28 cellular contexts compared by ENCODE assay signal in genomic region chr4:126404549-126404948, GRCh38.
DNase-seq lines count a peak whose midpoint lies in the region; ATAC-seq and TF ChIP-seq lines count a peak whose summit lies in the region.
"Had no signal": no experiment of that assay in that cellular context is flagged by ENCODE, and none has a peak within 500 bp of the region (broad histone marks: within the 10 kb centered on the region; RNA-seq: fewer than 3 reads in every experiment).

No MANE protein-coding gene starts in this region.

- H3K9ac ChIP-seq in IMR-90 (ENCODE audit: low read depth, low read length) = no peak overlapping the region

- no peak overlapping the region for H3K4me3 ChIP-seq in IMR-90 (ENCODE audit: insufficient read depth, low read depth, low read length)
- H3K4me3 ChIP-seq: thoracic aorta, vagina had no signal

- H3K23ac ChIP-seq in IMR-90 (ENCODE audit: low read depth, low read length) = peak overlapping the region; percentile 46; the same call in 1 of the 2 replicates

- peak overlapping the region; percentile 82 for H2AFZ ChIP-seq in IMR-90 (replicated peaks; ENCODE audit: low read length, poor library complexity)

- H3K4ac ChIP-seq in IMR-90 (ENCODE audit: low read depth, low read length) = peak overlapping the region; percentile 17

- H3K56ac ChIP-seq in IMR-90 (ENCODE audit: extremely low read depth, insufficient read depth, low read length) = no peak overlapping the region

- H3K36me3 Mint-ChIP-seq in chondrocyte (ENCODE audit: low read depth) = peaks cover 6% of the 10 kb centered on the region
- peaks cover 0 to 4% of the 10 kb centered on the region in 2 donors for H3K36me3 Mint-ChIP-seq in activated naive CD4-positive, alpha-beta T cell treated with anti-CD3 and anti-CD28 coated beads, Interleukin-2, amount 50 U/mL, for 72 hours
- H3K36me3 Mint-ChIP-seq: CD4-positive, alpha-beta memory T cell; naive thymus-derived CD4-positive, alpha-beta T cell had no signal

- WGBS in IMR-90 (ENCODE audit: extremely low coverage in 2 of 2, insufficient read length in 1 of 2), 2 experiments = 100% methylated on average over 1 of the region's 1 CpG; no CpG with 5 or more reads in 1 of the 2 experiments

- H4K91ac ChIP-seq in IMR-90 (ENCODE audit: insufficient read depth, low read depth, low read length) = peak overlapping the region; percentile 50

- peak overlapping the region; percentile 19; the same call in 1 of the 3 replicates for H2BK15ac ChIP-seq in IMR-90 (ENCODE audit: low read depth, low read length)

- CTCF ChIA-PET in IMR-90 (lab: Yijun Ruan, JAX) = no interaction called here

- ATAC-seq in IMR-90 (ENCODE audit: low read depth) (peak; percentile 60), foreskin keratinocyte (peak; percentile 43), GM21576 (IDR thresholded peaks at IDR 0.05; ENCODE audit: unreplicated experiment) (no peak), HG02852 (IDR thresholded peaks at IDR 0.05; ENCODE audit: unreplicated experiment) (no peak)
- ATAC-seq in activated naive CD4-positive, alpha-beta T cell treated with anti-CD3 and anti-CD28 coated beads, Interleukin-2, amount 50 U/mL, for 72 hours = no peak
- ATAC-seq: activated naive CD8-positive, alpha-beta T cell treated with anti-CD3 and anti-CD28 coated beads, Interleukin-2, amount 50 U/mL, for 24 hours; left ventricle myocardium superior; SK-N-SH treated with all-trans-retinoic acid at 6 μM for 48 hours had no signal

- H3K27ac ChIP-seq in IMR-90 (ENCODE audit: insufficient read depth, low read length) (peak overlapping the region; percentile 37; the same call in 1 of the 2 replicates), foreskin keratinocyte (no peak overlapping the region)
- H3K27ac ChIP-seq: thoracic aorta, vagina, VCaP had no signal

- peak overlapping the region; percentile 85 for H3K14ac ChIP-seq in IMR-90 (replicated peaks; ENCODE audit: low read depth, low read length)

- no peak overlapping the region for H2AK9ac ChIP-seq in IMR-90 (replicated peaks; ENCODE audit: low read depth, low read length, poor library complexity)

- H3K9me3 ChIP-seq in IMR-90 (ENCODE audit: control insufficient read depth, insufficient read depth, low read length) = no peaks in the 10 kb centered on the region
- H3K9me3 ChIP-seq: vagina had no signal

- H4K20me1 ChIP-seq in IMR-90 (ENCODE audit: insufficient read depth, low read length) = no peaks in the 10 kb centered on the region

- H2BK20ac ChIP-seq in IMR-90 (ENCODE audit: low read depth, low read length) = peak overlapping the region; percentile 27

- H3K4me1 ChIP-seq in IMR-90 (ENCODE audit: control insufficient read depth, insufficient read depth, low read length) = peaks cover 4% of the 10 kb centered on the region; the same call in 1 of the 2 replicates
- no peaks in the 10 kb centered on the region for H3K4me1 ChIP-seq in foreskin keratinocyte
- H3K4me1 ChIP-seq: vagina had no signal

- peak overlapping the region; percentile 82 for H3K18ac ChIP-seq in IMR-90 (ENCODE audit: low read depth, low read length)

- H3K4me1 Mint-ChIP-seq in chondrocyte (ENCODE audit: low read depth) = no peaks in the 10 kb centered on the region
- H3K4me1 Mint-ChIP-seq: activated CD4-positive, alpha-beta T cell treated with anti-CD3 and anti-CD28 coated beads, Interleukin-2, amount 10 ng/mL, durations not matched to agents 24 days and 14 days; activated naive CD8-positive, alpha-beta T cell treated with anti-CD3 and anti-CD28 coated beads, Interleukin-2, amount 50 U/mL, for 24 hours; CD4-positive, alpha-beta memory T cell; H9; naive thymus-derived CD4-positive, alpha-beta T cell had no signal

- no TSS peak for BruUV-seq in IMR-90 (replicated peaks; lab: Mats Ljungman, UMichigan)

- in situ Hi-C loops in IMR-90 (cut with MboI; ENCODE audit: low sequenced_read_pairs) = loop anchor here (25.0 kb wide), 1 partner anchor 1092 kb away; the partner anchor contains the start of gene FAT4

- dilution Hi-C loops in IMR-90 (cut with HindIII; ENCODE audit: low sequenced_read_pairs, unreplicated experiment) = no loop called here

- peaks cover 4% of the 10 kb centered on the region; the same call in 1 of the 2 replicates for H3K9me1 ChIP-seq in IMR-90 (ENCODE audit: insufficient read depth, low read length)

- H3K36me3 ChIP-seq in IMR-90 (ENCODE audit: control insufficient read depth, insufficient read depth, low read length) = no peaks in the 10 kb centered on the region
- H3K36me3 ChIP-seq: thoracic aorta, vagina had no signal

- H3K27me3 Mint-ChIP-seq in chondrocyte (ENCODE audit: low read depth) = peaks cover 4% of the 10 kb centered on the region
- H3K27me3 Mint-ChIP-seq: activated CD4-positive, alpha-beta T cell treated with anti-CD3 and anti-CD28 coated beads, Interleukin-2, amount 10 ng/mL, durations not matched to agents 24 days and 14 days; activated naive CD8-positive, alpha-beta T cell treated with anti-CD3 and anti-CD28 coated beads, Interleukin-2, amount 50 U/mL, for 24 hours; brain; CD4-positive, alpha-beta memory T cell; naive thymus-derived CD4-positive, alpha-beta T cell; stimulated activated naive CD8-positive, alpha-beta T cell treated with anti-CD3 and anti-CD28 coated beads, Interleukin-15, Interleukin-2, amounts not matched to agents 100 ng/mL and 50 ng/mL, for 24 hours had no signal

- no peak for TF ChIP-seq RAD21 in IMR-90 (IDR thresholded peaks at IDR 0.05; ENCODE audit: low read length)

- peak; percentile 7 for DNase-seq in AG08395 (ENCODE audit: low spot score)
- DNase-seq in IMR-90 = peak; percentile 62
- peak; percentile 32 for DNase-seq in chondrocyte (ENCODE audit: low spot score)
- peak; percentile 78 to 89 for DNase-seq in foreskin keratinocyte
- DNase-seq in activated naive CD4-positive, alpha-beta T cell treated with anti-CD3 and anti-CD28 coated beads, Interleukin-2, amount 50 U/mL, for 72 hours (ENCODE audit: low spot score in 2 of 2) = no peak
- no peak for DNase-seq in occipital lobe (lab: John Stamatoyannopoulos, UW)
- DNase-seq: activated CD4-positive, alpha-beta T cell treated with anti-CD3 and anti-CD28 coated beads, Interleukin-2, amount 10 ng/mL, durations not matched to agents 24 days and 14 days; activated gamma-delta T cell treated with Interleukin-2 at 50 U/mL for 16 hours; activated naive CD8-positive, alpha-beta T cell treated with anti-CD3 and anti-CD28 coated beads, Interleukin-2, amount 50 U/mL, for 24 hours; activated T-cell treated with anti-CD3 and anti-CD28 coated beads, Interleukin-2, amount 50 U/mL, for 1 hour; AML-193; CD4-positive, alpha-beta memory T cell; KG1; left ventricle myocardium superior; midbrain; naive thymus-derived CD4-positive, alpha-beta T cell; NCI-H146; OCI-M1 had no signal

- peaks cover 8% of the 10 kb centered on the region for H3K9me3 Mint-ChIP-seq in chondrocyte (ENCODE audit: low read depth)
- H3K9me3 Mint-ChIP-seq in activated naive CD4-positive, alpha-beta T cell treated with anti-CD3 and anti-CD28 coated beads, Interleukin-2, amount 50 U/mL, for 72 hours = peaks cover 0 to 23% of the 10 kb centered on the region in 2 donors
- H3K9me3 Mint-ChIP-seq: activated CD4-positive, alpha-beta T cell treated with anti-CD3 and anti-CD28 coated beads, Interleukin-2, amount 10 ng/mL, durations not matched to agents 24 days and 14 days; activated naive CD8-positive, alpha-beta T cell treated with anti-CD3 and anti-CD28 coated beads, Interleukin-2, amount 50 U/mL, for 24 hours; H9; stimulated activated naive CD8-positive, alpha-beta T cell treated with anti-CD3 and anti-CD28 coated beads, Interleukin-15, Interleukin-2, amounts not matched to agents 100 ng/mL and 50 ng/mL, for 24 hours had no signal

- no peak for TF ChIP-seq POLR2A in IMR-90 (IDR thresholded peaks at IDR 0.05; ENCODE audit: low read depth, low read length)

- H4K8ac ChIP-seq in IMR-90 (ENCODE audit: low read depth in 2 of 2, low read length in 2 of 2) = peak overlapping the region; percentile 40 to 78; a peak in 3 of 4 replicates

- no peak overlapping the region for H3K27ac Mint-ChIP-seq in chondrocyte (ENCODE audit: unreplicated experiment)
- H3K27ac Mint-ChIP-seq in activated naive CD4-positive, alpha-beta T cell treated with anti-CD3 and anti-CD28 coated beads, Interleukin-2, amount 50 U/mL, for 72 hours = no peak overlapping the region
- H3K27ac Mint-ChIP-seq: activated CD4-positive, alpha-beta T cell treated with anti-CD3 and anti-CD28 coated beads, Interleukin-2, amount 10 ng/mL, durations not matched to agents 24 days and 14 days; activated naive CD8-positive, alpha-beta T cell treated with anti-CD3 and anti-CD28 coated beads, Interleukin-2, amount 50 U/mL, for 24 hours; CD4-positive, alpha-beta memory T cell; naive thymus-derived CD4-positive, alpha-beta T cell; stimulated activated naive CD8-positive, alpha-beta T cell treated with anti-CD3 and anti-CD28 coated beads, Interleukin-15, Interleukin-2, amounts not matched to agents 100 ng/mL and 50 ng/mL, for 24 hours; T-helper 2 cell treated with Interferon-gamma antibody and Interleukin-4, amounts not matched to agents 5 μg/mL and 100 μg/mL, for 36 hours had no signal

- H3K79me1 ChIP-seq in IMR-90 (ENCODE audit: low read depth in 1 of 2, low read length in 2 of 2) = no peaks in the 10 kb centered on the region

- H3K4me3 Mint-ChIP-seq in chondrocyte (ENCODE audit: unreplicated experiment) = no peak overlapping the region
- H3K4me3 Mint-ChIP-seq: activated CD4-positive, alpha-beta T cell treated with anti-CD3 and anti-CD28 coated beads, Interleukin-2, amount 10 ng/mL, durations not matched to agents 24 days and 14 days; activated naive CD8-positive, alpha-beta T cell treated with anti-CD3 and anti-CD28 coated beads, Interleukin-2, amount 50 U/mL, for 24 hours; brain; CD4-positive, alpha-beta memory T cell; H9; naive thymus-derived CD4-positive, alpha-beta T cell; stimulated activated naive CD8-positive, alpha-beta T cell treated with anti-CD3 and anti-CD28 coated beads, Interleukin-15, Interleukin-2, amounts not matched to agents 100 ng/mL and 50 ng/mL, for 24 hours; T-helper 2 cell treated with Interferon-gamma antibody and Interleukin-4, amounts not matched to agents 5 μg/mL and 100 μg/mL, for 36 hours had no signal

- TF ChIP-seq CTCF in IMR-90 (conservative IDR thresholded peaks at IDR 0.05; ENCODE audit: low read depth, low read length) (no peak), chondrocyte (IDR thresholded peaks at IDR 0.05) (no peak), foreskin keratinocyte (conservative IDR thresholded peaks at IDR 0.05) (no peak)

- H2BK120ac ChIP-seq in IMR-90 (ENCODE audit: low read depth, low read length) = peak overlapping the region; percentile 90

- H4K5ac ChIP-seq in IMR-90 (ENCODE audit: low read depth, low read length) = peak overlapping the region; percentile 81

- POLR2A ChIA-PET in IMR-90 (lab: Charles Lee; ENCODE audit: unreplicated experiment) = no interaction called here

- peak overlapping the region; percentile 79 for H2BK5ac ChIP-seq in IMR-90 (ENCODE audit: low read depth, low read length, poor library complexity, severe bottlenecking)

- H2AK5ac ChIP-seq in IMR-90 (ENCODE audit: low read depth, low read length) = peak overlapping the region; percentile 78; the same call in 1 of the 2 replicates

- intact Hi-C loops in IMR-90 (cut with micrococcal nuclease) = no loop called here

- H3K4me2 ChIP-seq in IMR-90 (ENCODE audit: low read depth, low read length) = no peak overlapping the region

- H3K27me3 ChIP-seq in IMR-90 (ENCODE audit: control insufficient read depth, insufficient read depth, low read length) (no peaks in the 10 kb centered on the region), foreskin keratinocyte (no peaks in the 10 kb centered on the region)
- H3K27me3 ChIP-seq: vagina had no signal

Comparison
In these comparisons a context has a peak if more than half of its experiments do, and no peak if none do; other contexts are left out.
1. DNase-seq: peak in AG08395 (single experiment), IMR-90 (single experiment), chondrocyte (single experiment) and foreskin keratinocyte (2 of 2); none in activated naive CD4-positive, alpha-beta T cell treated with anti-CD3 and anti-CD28 coated beads, Interleukin-2, amount 50 U/mL, for 72 hours (0 of 2) and occipital lobe (single experiment).
2. ATAC-seq: peak in IMR-90 (single experiment) and foreskin keratinocyte (single experiment); none in GM21576 (single experiment), activated naive CD4-positive, alpha-beta T cell treated with anti-CD3 and anti-CD28 coated beads, Interleukin-2, amount 50 U/mL, for 72 hours (0 of 2) and HG02852 (single experiment).